8 cellular contexts compared by ENCODE assay signal in the genomic region with DNA sequence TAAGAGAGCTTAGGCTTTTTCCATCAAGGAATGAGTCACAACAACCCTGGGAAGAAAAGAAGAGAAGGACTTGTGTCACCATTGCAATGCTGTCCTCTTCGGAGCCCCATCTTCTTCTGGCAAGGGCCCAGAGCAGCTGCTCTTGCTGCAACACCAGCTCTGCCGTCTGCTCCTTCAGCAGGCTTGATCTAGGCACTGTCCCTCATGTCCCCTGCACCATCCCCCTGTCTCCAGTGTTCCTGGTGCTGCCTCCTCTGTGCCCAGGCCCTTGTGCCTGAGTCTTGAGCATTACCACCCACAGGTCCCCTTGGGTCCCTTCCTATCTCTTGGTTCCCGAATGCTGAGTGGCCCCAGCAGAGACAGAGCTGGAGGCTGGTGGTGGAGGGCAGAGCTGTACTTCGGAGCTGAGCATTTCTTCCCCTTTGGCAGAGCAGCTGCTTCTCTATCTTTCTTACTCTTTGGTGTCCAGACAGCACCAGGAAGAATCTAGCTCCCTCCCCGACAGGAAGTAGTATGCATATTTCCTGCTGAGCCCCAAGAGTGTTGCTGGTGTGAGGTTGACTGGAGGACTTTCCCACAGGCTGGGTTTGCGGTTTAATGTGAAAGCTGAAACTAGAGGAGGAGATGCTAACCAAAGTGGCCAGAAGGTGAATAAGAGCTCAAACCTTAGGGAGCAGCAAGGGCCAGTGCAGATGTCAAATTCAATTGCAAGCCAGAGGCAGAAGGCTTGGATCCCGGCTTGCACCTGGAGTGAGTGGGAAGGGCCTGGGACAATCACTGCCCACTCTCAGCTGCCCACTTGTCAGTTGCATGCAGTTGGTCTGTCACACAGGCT. TPM values are rescaled to one million over a fixed set of nuclear protein-coding genes. Genes with fewer than 3 reads are reported as not detected.
A peak's percentile ranks its signal among the peaks of the same experiment; 100 is the strongest.
DNase-seq lines count a peak whose midpoint lies in the region; ATAC-seq, FAIRE-seq and TF ChIP-seq lines count a peak whose summit lies in the region.

No MANE protein-coding gene starts in this region.

- H3K4me3 Mint-ChIP-seq in activated naive CD4-positive, alpha-beta T cell treated with anti-CD3 and anti-CD28 coated beads for 36 hours, result peak overlapping the region; percentile 67

- H3K4me3 ChIP-seq in A549, result no peak overlapping the region

- ATAC-seq in A549, result peak; percentile 25 to 33; a peak in 2 of 6 replicates
- peak; percentile 85 for ATAC-seq in GM18907 (IDR thresholded peaks at IDR 0.05; ENCODE audit: unreplicated experiment)
- ATAC-seq in HG03060 (IDR thresholded peaks at IDR 0.05; ENCODE audit: low read depth, unreplicated experiment), result peak; percentile 70

- DNase-seq in A549 (ENCODE audit: low read depth in 1 of 2, low spot score in 1 of 2), result no peak
- peak; percentile 89 for DNase-seq in RPMI8226
- DNase-seq in activated naive CD4-positive, alpha-beta T cell treated with anti-CD3 and anti-CD28 coated beads for 36 hours, result peak; percentile 90
- DNase-seq in iPS-NIHi7 (ENCODE audit: extremely low spot score), result peak; percentile 46
- peak; percentile 20 to 23 for DNase-seq in stimulated activated CD8-positive, alpha-beta memory T cell treated with anti-CD3 and anti-CD28 coated beads, Interleukin-15, amount 100 ng/mL, for 4 hours (ENCODE audit: low read depth in 2 of 2)
- no peak for DNase-seq in effector CD8-positive, alpha-beta T cell (lab: John Stamatoyannopoulos, UW)

- POLR2A ChIA-PET in A549 (lab: Yijun Ruan, JAX), result interaction anchor here (0.8 kb wide), 1 partner anchor 141 kb away, joined by 3 read pairs; a partner anchor contains a TSS

- H3K36me3 Mint-ChIP-seq in activated naive CD4-positive, alpha-beta T cell treated with anti-CD3 and anti-CD28 coated beads for 36 hours (ENCODE audit: low read depth), result no peaks in the 10 kb centered on the region

- TF ChIP-seq RAD21 in A549 (conservative IDR thresholded peaks at IDR 0.05 in 1 of 2, IDR thresholded peaks at IDR 0.05 in 1 of 2), result no peak

- CTCF ChIA-PET in A549 (lab: Yijun Ruan, JAX), result interaction anchor here (0.7 to 2.6 kb wide), 5 partner anchors 12 to 371 kb away, joined by 3 to 27 read pairs (median 5); no protein-coding TSS in a partner anchor
- CTCF ChIA-PET in activated naive CD4-positive, alpha-beta T cell treated with anti-CD3 and anti-CD28 coated beads for 36 hours (lab: Charles Lee), result interaction anchor here (0.7 to 5.4 kb wide), 12 partner anchors 8 to 704 kb away, joined by 3 to 64 read pairs (median 4); a partner anchor contains a TSS

- no peaks in the 10 kb centered on the region for H3K9me3 ChIP-seq in A549

- peaks cover 5% of the 10 kb centered on the region; the same call in 1 of the 3 replicates for H3K4me1 ChIP-seq in A549

- no peak for TF ChIP-seq POLR2A in A549 (IDR thresholded peaks at IDR 0.05; ENCODE audit: low read length)

- no peak overlapping the region for H3K4me2 ChIP-seq in A549

- no peak for TF ChIP-seq EP300 in A549 (IDR thresholded peaks at IDR 0.05)

- intact Hi-C loops in activated naive CD4-positive, alpha-beta T cell treated with anti-CD3 and anti-CD28 coated beads for 36 hours (cut with micrococcal nuclease), result loop anchor here (1.0 to 2.0 kb wide), 4 partner anchors 12 to 337 kb away; a partner anchor contains a TSS

- peak overlapping the region; percentile 84 for H3K27ac Mint-ChIP-seq in activated naive CD4-positive, alpha-beta T cell treated with anti-CD3 and anti-CD28 coated beads for 36 hours

- no peak for TF ChIP-seq CTCF in A549 (IDR thresholded peaks at IDR 0.05)

- peaks cover 2% of the 10 kb centered on the region for H3K27me3 Mint-ChIP-seq in activated naive CD4-positive, alpha-beta T cell treated with anti-CD3 and anti-CD28 coated beads for 36 hours (ENCODE audit: low read depth)

- no peaks in the 10 kb centered on the region for H3K9me3 Mint-ChIP-seq in activated naive CD4-positive, alpha-beta T cell treated with anti-CD3 and anti-CD28 coated beads for 36 hours

- FAIRE-seq in A549 (lab: Jason Lieb, UNC), result no peak

- WGBS in A549 (ENCODE audit: missing lambda C conversion rate), result 83% methylated on average over 7 of the region's 7 CpGs

- 0 out of 6 replicates have a peak overlapping the region, but pooled peaks of 1 of the 2 experiments have one; percentile 16 for H3K27ac ChIP-seq in A549

- H3K4me1 Mint-ChIP-seq in activated naive CD4-positive, alpha-beta T cell treated with anti-CD3 and anti-CD28 coated beads for 36 hours (ENCODE audit: low read depth), result peaks cover 27% of the 10 kb centered on the region

TF ChIP-seq in A549, 52 proteins besides CTCF, POLR2A, EP300 and RAD21:
- TF ChIP-seq JUN (IDR thresholded peaks at IDR 0.05) (no peak), CBX8 (IDR thresholded peaks at IDR 0.05) (no peak), RCOR1 (IDR thresholded peaks at IDR 0.05; ENCODE audit: low read depth, low read length) (no peak), ZNF302 (CRISPR knock-in tag; IDR thresholded peaks at IDR 0.05) (no peak), SMC3 (IDR thresholded peaks at IDR 0.05) (no peak), HOXB13 (CRISPR knock-in tag; IDR thresholded peaks at IDR 0.05; ENCODE audit: low read depth) (no peak), FOXS1 (CRISPR knock-in tag; IDR thresholded peaks at IDR 0.05) (no peak), NFE2L2 (conservative IDR thresholded peaks at IDR 0.05; ENCODE audit: low read length) (no peak), RFX5 (IDR thresholded peaks at IDR 0.05) (no peak), HOXA7 (CRISPR knock-in tag; IDR thresholded peaks at IDR 0.05) (no peak)
- TF ChIP-seq, protein P1, sequence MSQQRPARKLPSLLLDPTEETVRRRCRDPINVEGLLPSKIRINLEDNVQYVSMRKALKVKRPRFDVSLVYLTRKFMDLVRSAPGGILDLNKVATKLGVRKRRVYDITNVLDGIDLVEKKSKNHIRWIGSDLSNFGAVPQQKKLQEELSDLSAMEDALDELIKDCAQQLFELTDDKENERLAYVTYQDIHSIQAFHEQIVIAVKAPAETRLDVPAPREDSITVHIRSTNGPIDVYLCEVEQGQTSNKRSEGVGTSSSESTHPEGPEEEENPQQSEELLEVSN (IDR thresholded peaks at IDR 0.05; ENCODE audit: borderline replicate concordance, low read depth), result no peak
- TF ChIP-seq, protein P2, sequence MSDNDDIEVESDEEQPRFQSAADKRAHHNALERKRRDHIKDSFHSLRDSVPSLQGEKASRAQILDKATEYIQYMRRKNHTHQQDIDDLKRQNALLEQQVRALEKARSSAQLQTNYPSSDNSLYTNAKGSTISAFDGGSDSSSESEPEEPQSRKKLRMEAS (IDR thresholded peaks at IDR 0.05), result no peak
- TF ChIP-seq, protein P3, sequence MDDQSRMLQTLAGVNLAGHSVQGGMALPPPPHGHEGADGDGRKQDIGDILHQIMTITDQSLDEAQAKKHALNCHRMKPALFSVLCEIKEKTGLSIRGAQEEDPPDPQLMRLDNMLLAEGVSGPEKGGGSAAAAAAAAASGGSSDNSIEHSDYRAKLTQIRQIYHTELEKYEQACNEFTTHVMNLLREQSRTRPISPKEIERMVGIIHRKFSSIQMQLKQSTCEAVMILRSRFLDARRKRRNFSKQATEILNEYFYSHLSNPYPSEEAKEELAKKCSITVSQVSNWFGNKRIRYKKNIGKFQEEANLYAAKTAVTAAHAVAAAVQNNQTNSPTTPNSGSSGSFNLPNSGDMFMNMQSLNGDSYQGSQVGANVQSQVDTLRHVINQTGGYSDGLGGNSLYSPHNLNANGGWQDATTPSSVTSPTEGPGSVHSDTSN (IDR thresholded peaks at IDR 0.05), result no peak

RNA-seq across cellular contexts. Expression of a gene that starts 27.8 kb away (rescaled TPM):
- polyA plus RNA-seq in A549 (2011; rRNA removed), result 32.8 and 41.3 TPM in 2 replicates
- polyA plus RNA-seq in A549 (2012; cell fraction: cytosol; rRNA removed), result 13.2 and 15.5 TPM in 2 replicates
- polyA plus RNA-seq in A549 (2012; cell fraction: nucleus; rRNA removed), result 24.6 and 34.6 TPM in 2 replicates
- 18.6 to 19.5 TPM (median 18.6 TPM) in 3 replicates for polyA plus RNA-seq in A549 (2017; fragmentation: RNase III; extraction: RNeasy Plus Mini Kit Qiagen cat#74134 plus additional on column Dnase treatment)
- 20.2 and 32.0 TPM in 2 replicates for polyA minus RNA-seq in A549 (2011; rRNA and poly(A)+ RNA removed)
- 10 to 100 TPM; 41.8 to 46.6 TPM for total RNA-seq in activated naive CD4-positive, alpha-beta T cell treated with anti-CD3 and anti-CD28 coated beads for 36 hours

Comparison
In these comparisons a context has a peak if more than half of its experiments do, and no peak if none do; other contexts are left out.
1. ATAC-seq: peak in every context shown above with its lines; median percentile 85 in GM18907; 70 in HG03060; 29 in A549.
2. DNase-seq: peak in RPMI8226 (single experiment), activated naive CD4-positive, alpha-beta T cell treated with anti-CD3 and anti-CD28 coated beads for 36 hours (single experiment), iPS-NIHi7 (single experiment) and stimulated activated CD8-positive, alpha-beta memory T cell treated with anti-CD3 and anti-CD28 coated beads, Interleukin-15, amount 100 ng/mL, for 4 hours (2 of 2); none in A549 (0 of 2) and effector CD8-positive, alpha-beta T cell (single experiment).